19 cellular contexts compared by ENCODE assay signal in genomic region chr3:105906345-105906744, GRCh38. TPM values are rescaled to one million over a fixed set of nuclear protein-coding genes. Genes with fewer than 3 reads are reported as not detected.
DNase-seq lines count a peak whose midpoint lies in the region; ATAC-seq, FAIRE-seq and TF ChIP-seq lines count a peak whose summit lies in the region.
"Had no signal": no experiment of that assay in that cellular context is flagged by ENCODE, and none has a peak within 500 bp of the region (broad histone marks: within the 10 kb centered on the region; RNA-seq: fewer than 3 reads in every experiment).

No MANE protein-coding gene starts in this region.

- no peak overlapping the region for H2AFZ ChIP-seq in smooth muscle cell (ENCODE audit: low read depth)

- H3K36me3 ChIP-seq in heart right ventricle (no peaks in the 10 kb centered on the region), skeletal muscle tissue (ENCODE audit: control insufficient read depth in 3 of 3, insufficient read depth in 3 of 3, low read length in 3 of 3) (no peaks in the 10 kb centered on the region), smooth muscle cell (ENCODE audit: low read depth) (no peaks in the 10 kb centered on the region)
- H3K36me3 ChIP-seq: BE2C, lower lobe of right lung had no signal

- TF ChIP-seq CTCF in heart right ventricle (IDR thresholded peaks at IDR 0.05), result no peak
- no peak for TF ChIP-seq CTCF in smooth muscle cell (IDR thresholded peaks at IDR 0.05; ENCODE audit: borderline replicate concordance, insufficient read depth, poor library complexity, severe bottlenecking)

- no peaks in the 10 kb centered on the region for H3K27me3 ChIP-seq in heart right ventricle
- no peaks in the 10 kb centered on the region for H3K27me3 ChIP-seq in skeletal muscle tissue (ENCODE audit: control insufficient read depth in 3 of 3, insufficient read depth in 3 of 3, low read length in 3 of 3)
- no peaks in the 10 kb centered on the region for H3K27me3 ChIP-seq in smooth muscle cell (ENCODE audit: low read depth)
- H3K27me3 ChIP-seq: BE2C had no signal

- intact Hi-C loops in heart right ventricle (cut with DNase I) (loop anchor here in 4 of 10 donors (2.0 to 5.0 kb wide), 2 partner anchors 38 to 39 kb away; partner anchors contain the start of gene CBLB (in 4 of the 4)), Right ventricle myocardium superior (cut with DNase I) (no loop called here)

- H3K9ac ChIP-seq in skeletal muscle tissue (ENCODE audit: low read depth in 1 of 3, low read length in 3 of 3) (no peak overlapping the region), smooth muscle cell (ENCODE audit: low read depth) (no peak overlapping the region)

- H3K9me3 ChIP-seq in heart right ventricle (no peaks in the 10 kb centered on the region), skeletal muscle tissue (ENCODE audit: control insufficient read depth in 3 of 3, low read length in 3 of 3) (no peaks in the 10 kb centered on the region), smooth muscle cell (replicated peaks; ENCODE audit: low read depth) (no peaks in the 10 kb centered on the region)
- H3K9me3 ChIP-seq: BE2C, lower lobe of right lung had no signal

- 69 to 72% methylated on average over 1 of the region's 1 CpG for WGBS in heart right ventricle, 2 donors
- 96% methylated on average over 1 of the region's 1 CpG for WGBS in smooth muscle cell (ENCODE audit: low lambda C conversion rate)

- ATAC-seq in heart right ventricle (peak in 1 of 8 donors; percentile 7), Right ventricle myocardium superior (ENCODE audit: poor library complexity) (no peak), GM19467 (IDR thresholded peaks at IDR 0.05; ENCODE audit: unreplicated experiment) (no peak), HG03469 (IDR thresholded peaks at IDR 0.05; ENCODE audit: unreplicated experiment) (no peak)
- ATAC-seq: activated CD4-positive, alpha-beta T cell treated with anti-CD3 and anti-CD28 coated beads for 36 hours; activated T-helper 17 cell treated with anti-CD3 and anti-CD28 coated beads, Interleukin-2, amount 50 U/mL, for 72 hours had no signal

- H3K4me1 ChIP-seq in heart right ventricle (peaks cover 0 to 39% (median 34%) of the 10 kb centered on the region in 9 donors), skeletal muscle tissue (ENCODE audit: control insufficient read depth in 3 of 3, insufficient read depth in 3 of 3, low read length in 3 of 3) (peaks cover 8 to 13% (median 11%) of the 10 kb centered on the region in 3 donors), smooth muscle cell (ENCODE audit: low read depth) (no peaks in the 10 kb centered on the region)
- H3K4me1 ChIP-seq: BE2C had no signal

- no peaks in the 10 kb centered on the region for H3K79me2 ChIP-seq in smooth muscle cell (ENCODE audit: low read depth)

- H3K4me2 ChIP-seq in smooth muscle cell, result no peak overlapping the region

- no peaks in the 10 kb centered on the region for H4K20me1 ChIP-seq in smooth muscle cell (ENCODE audit: low read depth)

- DNase-seq in heart right ventricle (no peak), Right ventricle myocardium superior (no peak), NCI-H345 (lab: John Stamatoyannopoulos, UW) (no peak), smooth muscle cell (lab: John Stamatoyannopoulos, UW; ENCODE audit: unreplicated experiment) (no peak)
- DNase-seq: 8988T; activated CD4-positive, alpha-beta T cell treated with anti-CD3 and anti-CD28 coated beads for 36 hours; BE2C; Calu3; erythroblast; lower lobe of right lung; occipital lobe; stimulated activated CD4-positive, alpha-beta T cell treated with anti-CD3 and anti-CD28 coated beads, Interleukin-4, amount 100 ng/mL, for 4 hours; substantia nigra had no signal

- no peak overlapping the region for H3K4me3 ChIP-seq in heart right ventricle
- H3K4me3 ChIP-seq in skeletal muscle tissue (ENCODE audit: low read length in 3 of 3), result no peak overlapping the region
- no peak overlapping the region for H3K4me3 ChIP-seq in smooth muscle cell
- H3K4me3 ChIP-seq: lower lobe of right lung had no signal

- H3F3A ChIP-seq in smooth muscle cell (ENCODE audit: low read depth), result no peaks in the 10 kb centered on the region

- peak overlapping the region in 8 of 10 donors; percentile 61 to 82 (median 74) for H3K27ac ChIP-seq in heart right ventricle
- H3K27ac ChIP-seq in skeletal muscle tissue (ENCODE audit: low read depth, low read length), result peak overlapping the region; percentile 74
- no peak overlapping the region for H3K27ac ChIP-seq in smooth muscle cell (ENCODE audit: low read depth)
- H3K27ac ChIP-seq: lower lobe of right lung had no signal

- peak; percentile 72 for FAIRE-seq in islet of Langerhans (lab: Jason Lieb, UNC)
- FAIRE-seq: bronchial epithelial cell had no signal

RNA-seq across cellular contexts. Expression of gene CBLB, which starts 37.5 kb away (rescaled TPM):
- 10 to 100 TPM; 31.2 to 72.7 (median 46.0) TPM for total RNA-seq in heart right ventricle
- polyA plus RNA-seq in heart right ventricle, result 10 to 100 TPM; 14.2 to 61.7 TPM
- total RNA-seq in Right ventricle myocardium superior, result 56.7 TPM
- 19.8 TPM for total RNA-seq in skeletal muscle tissue
- 38.0 and 38.9 TPM in 2 replicates for total RNA-seq in smooth muscle cell
- 13.9 and 18.3 TPM in 2 replicates for polyA plus RNA-seq in smooth muscle cell
